In genomic region chr18:59220784-59221765, GRCh38 we compare ENCODE assay signal across 12 cellular contexts. TPM values are rescaled to one million over a fixed set of nuclear protein-coding genes. Genes with fewer than 3 reads are reported as not detected.
DNase-seq lines count a peak whose midpoint lies in the region; ATAC-seq and TF ChIP-seq lines count a peak whose summit lies in the region.
"Had no signal": no experiment of that assay in that cellular context is flagged by ENCODE, and none has a peak within 500 bp of the region (broad histone marks: within the 10 kb centered on the region; RNA-seq: fewer than 3 reads in every experiment).

No MANE protein-coding gene starts in this region.

- H3K4me3 ChIP-seq in heart right ventricle (peak overlapping the region in 7 of 10 donors; percentile 7 to 31 (median 14)), iPS-18c (ENCODE audit: insufficient read depth, low read depth, low read length) (peak overlapping the region; percentile 47; the same call in 1 of the 2 replicates), suprapubic skin (peak overlapping the region; percentile 28)
- H3K4me3 ChIP-seq: gastroesophageal sphincter, HAP-1 had no signal

- no peak for TF ChIP-seq CTCF in heart right ventricle (IDR thresholded peaks at IDR 0.05)
- TF ChIP-seq CTCF in suprapubic skin (IDR thresholded peaks at IDR 0.05) = no peak

- TF ChIP-seq EP300 in suprapubic skin (IDR thresholded peaks at IDR 0.05) = no peak

- H3K27me3 ChIP-seq in heart right ventricle = peaks cover 8 to 82% (median 73%) of the 10 kb centered on the region in 7 donors
- peaks cover 62% of the 10 kb centered on the region for H3K27me3 ChIP-seq in suprapubic skin

- H3K36me3 ChIP-seq in heart right ventricle = no peaks in the 10 kb centered on the region
- no peaks in the 10 kb centered on the region for H3K36me3 ChIP-seq in suprapubic skin
- H3K36me3 ChIP-seq: gastroesophageal sphincter, HAP-1 had no signal

- WGBS in heart right ventricle, 2 donors = 1 to 2% methylated on average over 47 of the region's 47 CpGs
- WGBS in suprapubic skin = 5% methylated on average over 36 of the region's 47 CpGs

- no peak for TF ChIP-seq POLR2A in suprapubic skin (IDR thresholded peaks at IDR 0.05)

- H3K9me3 ChIP-seq in heart right ventricle = no peaks in the 10 kb centered on the region
- H3K9me3 ChIP-seq in iPS-18c (ENCODE audit: control insufficient read depth, insufficient read depth, low read length) = no peaks in the 10 kb centered on the region
- H3K9me3 ChIP-seq in suprapubic skin = no peaks in the 10 kb centered on the region
- H3K9me3 ChIP-seq: gastroesophageal sphincter, HAP-1 had no signal

- H3K27ac ChIP-seq in heart right ventricle = no peak overlapping the region
- H3K27ac ChIP-seq in suprapubic skin = no peak overlapping the region
- H3K27ac ChIP-seq: gastroesophageal sphincter had no signal

- H3K4me1 ChIP-seq in heart right ventricle (peaks cover 0 to 18% (median 6%) of the 10 kb centered on the region in 9 donors), suprapubic skin (peaks cover 20% of the 10 kb centered on the region)
- H3K4me1 ChIP-seq: HAP-1 had no signal

- intact Hi-C loops in heart right ventricle (cut with DNase I) = no loop called here
- intact Hi-C loops in left ventricle myocardium superior (cut with micrococcal nuclease) = no loop called here

- ATAC-seq in heart right ventricle (peak in 2 of 8 donors; percentile 38 to 52), left ventricle myocardium superior (no peak)
- ATAC-seq: gastroesophageal sphincter had no signal

- DNase-seq in heart right ventricle (no peak), left ventricle myocardium superior (no peak), NCI-H510A treated with DMSO at 0.1 percent for 48 hours (lab: John Stamatoyannopoulos, UW) (peak; percentile 84), suprapubic skin (ENCODE audit: low spot score in 2 of 2) (no peak), SKM-1 (lab: John Stamatoyannopoulos, UW; ENCODE audit: unreplicated experiment) (no peak), NCI-H526 treated with DMSO at 0.1 percent for 48 hours (lab: John Stamatoyannopoulos, UW) (no peak)
- no peak for DNase-seq in stimulated activated CD4-positive, alpha-beta T cell treated with anti-CD3 and anti-CD28 coated beads, Interleukin-4, amount 100 ng/mL, for 1 hour
- DNase-seq: activated CD4-positive, alpha-beta T cell treated with anti-CD3 and anti-CD28 coated beads for 1 hour; CD4-positive, alpha-beta memory T cell had no signal

RNA-seq across cellular contexts. Expression of gene GRP, which starts 1.1 kb away (rescaled TPM):
- not detected for total RNA-seq in heart right ventricle
- polyA plus RNA-seq in heart right ventricle = not detected
- total RNA-seq in left ventricle myocardium superior = not detected
- total RNA-seq in suprapubic skin = not detected
- total RNA-seq: CD4-positive, alpha-beta memory T cell had no signal
- polyA plus RNA-seq: CD4-positive, alpha-beta memory T cell had no signal

RNA-seq across cellular contexts. Expression of gene RAX, which starts 52.2 kb away (rescaled TPM):
- total RNA-seq in heart right ventricle = not detected
- not detected for polyA plus RNA-seq in heart right ventricle
- not detected for total RNA-seq in left ventricle myocardium superior
- under 1 TPM in 1 of 4 donors, not detected in 3; 0.18 TPM for total RNA-seq in suprapubic skin
- total RNA-seq: CD4-positive, alpha-beta memory T cell; gastroesophageal sphincter had no signal
- polyA plus RNA-seq: CD4-positive, alpha-beta memory T cell had no signal
